In the genomic region with DNA sequence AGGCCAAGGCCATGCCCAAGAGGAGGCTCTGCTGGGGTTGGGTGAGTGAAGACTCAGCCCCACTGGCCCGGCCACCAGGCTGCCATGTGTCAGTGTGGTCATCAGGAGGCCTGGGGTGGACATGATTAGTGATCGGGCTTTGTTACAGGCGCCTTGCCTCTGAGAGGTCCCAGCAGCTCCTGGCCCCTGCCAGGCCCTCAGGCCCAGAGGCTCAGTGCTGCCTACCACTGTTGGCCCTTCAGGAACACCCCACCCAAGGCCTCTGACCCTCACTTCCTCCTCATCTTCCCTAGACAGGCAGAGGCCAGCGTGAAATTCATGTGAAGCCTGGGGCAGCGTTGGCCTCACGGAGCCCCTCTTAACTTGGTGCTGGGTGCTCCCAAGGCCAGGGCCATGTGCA, we compare ENCODE assay signal across 17 cellular contexts. TPM values are rescaled to one million over a fixed set of nuclear protein-coding genes. Genes with fewer than 3 reads are reported as not detected.
DNase-seq lines count a peak whose midpoint lies in the region; ATAC-seq and TF ChIP-seq lines count a peak whose summit lies in the region.
"Had no signal": no experiment of that assay in that cellular context is flagged by ENCODE, and none has a peak within 500 bp of the region (broad histone marks: within the 10 kb centered on the region; RNA-seq: fewer than 3 reads in every experiment).

No MANE protein-coding gene starts in this region.

- peak; percentile 36 for DNase-seq in activated CD8-positive, alpha-beta memory T cell treated with anti-CD3 and anti-CD28 coated beads, Interleukin-2, amount 50 U/mL, for 48 hours
- no peak for DNase-seq in activated CD8-positive, alpha-beta memory T cell treated with anti-CD3 and anti-CD28 coated beads, Interleukin-2, amount 10 ng/mL, durations not matched to agents 7 days and 5 days
- DNase-seq in CD14-positive monocyte (ENCODE audit: low spot score) = peak; percentile 3
- peak; percentile 29 for DNase-seq in left ventricle myocardium superior
- DNase-seq in sciatic nerve (ENCODE audit: low spot score) = peak; percentile 31
- DNase-seq in T-helper 17 cell = no peak
- DNase-seq in NCI-H1694 treated with DMSO at 0.1 percent for 48 hours (lab: John Stamatoyannopoulos, UW) = no peak
- DNase-seq: Calu3; CD8-positive, alpha-beta T cell; DMS79 treated with DMSO at 0.1 percent for 48 hours; GF-D8; GOT3; H7; HFFc6 had no signal

- TF ChIP-seq CTCF in CD14-positive monocyte (IDR thresholded peaks at IDR 0.05) = no peak

- H3K27me3 Mint-ChIP-seq in activated CD8-positive, alpha-beta memory T cell treated with anti-CD3 and anti-CD28 coated beads, Interleukin-2, amount 10 ng/mL, durations not matched to agents 7 days and 5 days = no peaks in the 10 kb centered on the region
- H3K27me3 Mint-ChIP-seq in CD14-positive monocyte (ENCODE audit: low read depth in 3 of 3) (no peaks in the 10 kb centered on the region), T-helper 17 cell (no peaks in the 10 kb centered on the region)

- H3K36me3 Mint-ChIP-seq in activated CD8-positive, alpha-beta memory T cell treated with anti-CD3 and anti-CD28 coated beads, Interleukin-2, amount 10 ng/mL, durations not matched to agents 7 days and 5 days = no peaks in the 10 kb centered on the region
- H3K36me3 Mint-ChIP-seq in CD14-positive monocyte = no peaks in the 10 kb centered on the region
- no peaks in the 10 kb centered on the region for H3K36me3 Mint-ChIP-seq in T-helper 17 cell (ENCODE audit: low read depth)
- H3K36me3 Mint-ChIP-seq: CD8-positive, alpha-beta T cell had no signal

- intact Hi-C loops in CD14-positive monocyte (cut with micrococcal nuclease) (no loop called here), left ventricle myocardium superior (cut with micrococcal nuclease) (no loop called here), sciatic nerve (cut with DNase I) (no loop called here)

- no peaks in the 10 kb centered on the region for H3K4me1 Mint-ChIP-seq in activated CD8-positive, alpha-beta memory T cell treated with anti-CD3 and anti-CD28 coated beads, Interleukin-2, amount 10 ng/mL, durations not matched to agents 7 days and 5 days
- H3K4me1 Mint-ChIP-seq in CD14-positive monocyte (no peaks in the 10 kb centered on the region), T-helper 17 cell (no peaks in the 10 kb centered on the region)

- CTCF ChIA-PET in activated CD8-positive, alpha-beta memory T cell treated with anti-CD3 and anti-CD28 coated beads, Interleukin-2, amount 10 ng/mL, durations not matched to agents 7 days and 5 days (lab: Charles Lee) = interaction anchor here (0.9 to 3.2 kb wide), 10 partner anchors 28 to 270 kb away, joined by 3 to 28 read pairs (median 4); a partner anchor contains a TSS

- H3K4me3 Mint-ChIP-seq in activated CD8-positive, alpha-beta memory T cell treated with anti-CD3 and anti-CD28 coated beads, Interleukin-2, amount 10 ng/mL, durations not matched to agents 7 days and 5 days = no peak overlapping the region
- H3K4me3 Mint-ChIP-seq in CD14-positive monocyte (no peak overlapping the region), T-helper 17 cell (no peak overlapping the region)
- H3K4me3 Mint-ChIP-seq: CD8-positive, alpha-beta T cell; HFFc6 had no signal

- no peaks in the 10 kb centered on the region for H3K9me3 Mint-ChIP-seq in activated CD8-positive, alpha-beta memory T cell treated with anti-CD3 and anti-CD28 coated beads, Interleukin-2, amount 10 ng/mL, durations not matched to agents 7 days and 5 days (ENCODE audit: low read depth)
- H3K9me3 Mint-ChIP-seq in CD14-positive monocyte = no peaks in the 10 kb centered on the region
- H3K9me3 Mint-ChIP-seq: CD8-positive, alpha-beta T cell; HFFc6 had no signal

- no peak for ATAC-seq in activated CD8-positive, alpha-beta memory T cell treated with anti-CD3 and anti-CD28 coated beads, Interleukin-2, amount 10 ng/mL, durations not matched to agents 7 days and 5 days
- no peak for ATAC-seq in left ventricle myocardium superior
- ATAC-seq in sciatic nerve = no peak
- no peak for ATAC-seq in T-helper 17 cell
- ATAC-seq in GM18520 (IDR thresholded peaks at IDR 0.05; ENCODE audit: unreplicated experiment) = no peak
- ATAC-seq: CD8-positive, alpha-beta T cell had no signal

- H3K27ac Mint-ChIP-seq in activated CD8-positive, alpha-beta memory T cell treated with anti-CD3 and anti-CD28 coated beads, Interleukin-2, amount 10 ng/mL, durations not matched to agents 7 days and 5 days = no peak overlapping the region
- no peak overlapping the region for H3K27ac Mint-ChIP-seq in CD14-positive monocyte
- no peak overlapping the region for H3K27ac Mint-ChIP-seq in T-helper 17 cell
- H3K27ac Mint-ChIP-seq: CD8-positive, alpha-beta T cell; HFFc6 had no signal

- no peaks in the 10 kb centered on the region for H3K9me3 ChIP-seq in T-helper 17 cell (ENCODE audit: control insufficient read depth, low read length, poor library complexity, severe bottlenecking)
- H3K9me3 ChIP-seq: A549, BLaER1 had no signal

RNA-seq across cellular contexts. Expression of a gene that starts 2.2 kb away (rescaled TPM):
- total RNA-seq in activated CD8-positive, alpha-beta memory T cell treated with anti-CD3 and anti-CD28 coated beads, Interleukin-2, amount 10 ng/mL, durations not matched to agents 7 days and 5 days = 100 to 1,000 TPM; 109 to 114 TPM
- polyA plus RNA-seq in CD14-positive monocyte = 10 to 100 TPM; 19.3 to 51.1 TPM
- total RNA-seq in left ventricle myocardium superior (102 TPM), sciatic nerve (39.5 TPM), T-helper 17 cell (10 to 100 TPM; 35.1 to 40.7 TPM)

RNA-seq across cellular contexts. Expression of a gene that starts 29.8 kb away (rescaled TPM):
- total RNA-seq in activated CD8-positive, alpha-beta memory T cell treated with anti-CD3 and anti-CD28 coated beads, Interleukin-2, amount 10 ng/mL, durations not matched to agents 7 days and 5 days = 1 to 10 TPM; 1.1 to 7.6 TPM
- polyA plus RNA-seq in CD14-positive monocyte = not detected
- 46.1 TPM for total RNA-seq in left ventricle myocardium superior
- total RNA-seq in sciatic nerve = 35.6 TPM
- total RNA-seq in T-helper 17 cell = 1 to 10 TPM; 7.4 to 8.9 TPM
- total RNA-seq: Calu3, H7, HFFc6 had no signal
- polyA plus RNA-seq: A549 had no signal

RNA-seq across cellular contexts. Expression of a gene that starts 48.3 kb away (rescaled TPM):
- not detected for total RNA-seq in activated CD8-positive, alpha-beta memory T cell treated with anti-CD3 and anti-CD28 coated beads, Interleukin-2, amount 10 ng/mL, durations not matched to agents 7 days and 5 days
- not detected for polyA plus RNA-seq in CD14-positive monocyte
- total RNA-seq in left ventricle myocardium superior = 738 TPM
- total RNA-seq in sciatic nerve = 1,096 TPM
- not detected for total RNA-seq in T-helper 17 cell
- total RNA-seq: CD8-positive, alpha-beta T cell had no signal

RNA-seq across cellular contexts. Expression of a gene that starts 57.6 kb away (rescaled TPM):
- not detected for total RNA-seq in activated CD8-positive, alpha-beta memory T cell treated with anti-CD3 and anti-CD28 coated beads, Interleukin-2, amount 10 ng/mL, durations not matched to agents 7 days and 5 days
- not detected for polyA plus RNA-seq in CD14-positive monocyte
- 4.4 TPM for total RNA-seq in left ventricle myocardium superior
- total RNA-seq in sciatic nerve = not detected
- not detected for total RNA-seq in T-helper 17 cell
- total RNA-seq: Calu3; CD8-positive, alpha-beta T cell; H7; HFFc6 had no signal
- polyA plus RNA-seq: A549 had no signal

Comparison
In these comparisons a context has a peak if more than half of its experiments do, and no peak if none do; other contexts are left out.
1. DNase-seq: peak in activated CD8-positive, alpha-beta memory T cell treated with anti-CD3 and anti-CD28 coated beads, Interleukin-2, amount 50 U/mL, for 48 hours (single experiment), CD14-positive monocyte (single experiment), left ventricle myocardium superior (single experiment) and sciatic nerve (single experiment); none in activated CD8-positive, alpha-beta memory T cell treated with anti-CD3 and anti-CD28 coated beads, Interleukin-2, amount 10 ng/mL, durations not matched to agents 7 days and 5 days (single experiment), T-helper 17 cell (0 of 3) and NCI-H1694 treated with DMSO at 0.1 percent for 48 hours (single experiment).
2. RNA of a gene that starts 48.3 kb away (total RNA-seq): 1,096 TPM in sciatic nerve (single experiment) and 738 TPM in left ventricle myocardium superior (single experiment); not detected in T-helper 17 cell and not detected in activated CD8-positive, alpha-beta memory T cell treated with anti-CD3 and anti-CD28 coated beads, Interleukin-2, amount 10 ng/mL, durations not matched to agents 7 days and 5 days; every median in the first group is over 100 times any median in the second.